27 cellular contexts compared by ENCODE assay signal in the genomic region with DNA sequence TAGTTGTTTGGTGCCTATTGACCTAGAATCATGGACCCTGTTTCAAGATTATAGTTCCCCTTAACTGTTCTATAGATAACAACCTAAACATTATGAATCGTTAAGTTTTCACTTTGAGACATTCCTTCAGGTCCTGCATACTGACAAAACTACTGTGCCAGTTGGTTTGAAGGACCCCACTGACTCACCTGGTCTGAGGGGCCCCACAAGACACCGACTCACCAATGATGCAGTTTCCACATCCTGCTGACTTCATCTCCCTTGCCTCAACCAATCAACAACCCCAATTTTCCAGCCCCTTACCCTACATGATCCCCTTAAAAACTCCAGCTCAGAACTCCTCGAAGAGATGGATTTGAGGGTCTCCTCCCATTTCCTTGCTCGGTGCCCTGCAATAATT.
DNase-seq lines count a peak whose midpoint lies in the region; ATAC-seq and TF ChIP-seq lines count a peak whose summit lies in the region.
"Had no signal": no experiment of that assay in that cellular context is flagged by ENCODE, and none has a peak within 500 bp of the region (broad histone marks: within the 10 kb centered on the region; RNA-seq: fewer than 3 reads in every experiment).

No MANE protein-coding gene starts in this region.

- no peaks in the 10 kb centered on the region for H3K27me3 Mint-ChIP-seq in activated T-cell treated with anti-CD3 and anti-CD28 coated beads, Interleukin-2, amount 50 U/mL, for 4 hours (ENCODE audit: low read depth)
- H3K27me3 Mint-ChIP-seq: activated naive CD8-positive, alpha-beta T cell; memory B cell; T-cell had no signal

- H3K4me3 ChIP-seq in epithelial cell of esophagus (ENCODE audit: low read length) = no peak overlapping the region
- H3K4me3 ChIP-seq: BLaER1, colonic mucosa, tibial nerve had no signal

- no peaks in the 10 kb centered on the region for H3K9me3 Mint-ChIP-seq in activated T-cell treated with anti-CD3 and anti-CD28 coated beads, Interleukin-2, amount 50 U/mL, for 4 hours
- H3K9me3 Mint-ChIP-seq: memory B cell, nephron, T-cell had no signal

- TF ChIP-seq CTCF in epithelial cell of esophagus (IDR thresholded peaks at IDR 0.05; ENCODE audit: insufficient read depth, low read depth, low read length, missing control alignments) = no peak

- no peak overlapping the region for H3K4me3 Mint-ChIP-seq in activated T-cell treated with anti-CD3 and anti-CD28 coated beads, Interleukin-2, amount 50 U/mL, for 4 hours
- H3K4me3 Mint-ChIP-seq: activated naive CD8-positive, alpha-beta T cell; memory B cell; nephron; T-cell had no signal

- peak; percentile 53 to 69 for ATAC-seq in activated T-cell treated with anti-CD3 and anti-CD28 coated beads, Interleukin-2, amount 50 U/mL, for 4 hours
- ATAC-seq in GM21515 (IDR thresholded peaks at IDR 0.05; ENCODE audit: unreplicated experiment) (no peak), HG02885 (IDR thresholded peaks at IDR 0.05; ENCODE audit: poor library complexity, unreplicated experiment) (no peak)
- ATAC-seq: HCT116, left lobe of liver, T-cell had no signal

- peaks cover 4% of the 10 kb centered on the region for H3K36me3 Mint-ChIP-seq in activated T-cell treated with anti-CD3 and anti-CD28 coated beads, Interleukin-2, amount 50 U/mL, for 4 hours (ENCODE audit: insufficient read depth)
- H3K36me3 Mint-ChIP-seq: activated naive CD8-positive, alpha-beta T cell had no signal

- DNase-seq in activated T-cell treated with anti-CD3 and anti-CD28 coated beads, Interleukin-2, amount 50 U/mL, for 4 hours = no peak
- DNase-seq in activated T-cell treated with anti-CD3 and anti-CD28 coated beads, Interleukin-2, amount 50 U/mL, for 1 hour = no peak
- DNase-seq in A172 (ENCODE audit: low spot score) = peak; percentile 10
- peak; percentile 50 for DNase-seq in ELR (ENCODE audit: low read depth)
- DNase-seq in epithelial cell of esophagus (ENCODE audit: low read depth) = peak; percentile 7
- DNase-seq: activated CD8-positive, alpha-beta memory T cell treated with anti-CD3 and anti-CD28 coated beads for 24 hours; aorta; colonic mucosa; DMS 273 treated with DMSO at 0.1 percent for 48 hours; effector CD4-positive, alpha-beta T cell; Kasumi-1; MV-4-11; NCI-H1436 treated with DMSO at 0.1 percent for 48 hours; NCI-H2081 treated with DMSO at 0.1 percent for 48 hours; NCI-H2227 treated with DMSO at 0.1 percent for 48 hours; NCI-H526; T-cell; WERI-Rb-1 had no signal

- H3K4me1 Mint-ChIP-seq in activated T-cell treated with anti-CD3 and anti-CD28 coated beads, Interleukin-2, amount 50 U/mL, for 4 hours (ENCODE audit: low read depth) = no peaks in the 10 kb centered on the region
- H3K4me1 Mint-ChIP-seq: memory B cell, nephron, T-cell had no signal

Comparison
In these comparisons a context has a peak if more than half of its experiments do, and no peak if none do; other contexts are left out.
1. ATAC-seq: peak in activated T-cell treated with anti-CD3 and anti-CD28 coated beads, Interleukin-2, amount 50 U/mL, for 4 hours (2 of 2); none in GM21515 (single experiment) and HG02885 (single experiment).
2. DNase-seq: peak in A172 (single experiment), ELR (single experiment) and epithelial cell of esophagus (single experiment); none in activated T-cell treated with anti-CD3 and anti-CD28 coated beads, Interleukin-2, amount 50 U/mL, for 4 hours (single experiment) and activated T-cell treated with anti-CD3 and anti-CD28 coated beads, Interleukin-2, amount 50 U/mL, for 1 hour (single experiment).